In genomic region chr11:126359431-126360048, GRCh38 we compare ENCODE assay signal across 9 cellular contexts. TPM values are rescaled to one million over a fixed set of nuclear protein-coding genes. Genes with fewer than 3 reads are reported as not detected.
DNase-seq lines count a peak whose midpoint lies in the region; ATAC-seq and TF ChIP-seq lines count a peak whose summit lies in the region.
"Had no signal": no experiment of that assay in that cellular context is flagged by ENCODE, and none has a peak within 500 bp of the region (broad histone marks: within the 10 kb centered on the region; RNA-seq: fewer than 3 reads in every experiment).

No MANE protein-coding gene starts in this region.

- no peak for DNase-seq in immature natural killer cell
- peak; percentile 53 for DNase-seq in superior temporal gyrus (ENCODE audit: extremely low spot score)
- no peak for DNase-seq in NCI-H510A (lab: John Stamatoyannopoulos, UW)
- DNase-seq in islet precursor cell = no peak
- DNase-seq: activated T-cell treated with anti-CD3 and anti-CD28 coated beads, Interleukin-2, amount 50 U/mL, for 48 hours had no signal

- peaks cover 63% of the 10 kb centered on the region for H3K4me1 Mint-ChIP-seq in brain
- peaks cover 46 to 48% of the 10 kb centered on the region in 2 donors for H3K4me1 Mint-ChIP-seq in immature natural killer cell

- no peaks in the 10 kb centered on the region for H3K9me2 ChIP-seq in Loucy (replicated peaks; ENCODE audit: low read depth, low read length)

- H3F3A ChIP-seq in Loucy (ENCODE audit: low read depth) = no peaks in the 10 kb centered on the region

- H3K9me3 ChIP-seq in Loucy (ENCODE audit: insufficient read depth, low read depth, low read length) = no peaks in the 10 kb centered on the region

- peak overlapping the region; percentile 85 for H3K4me3 ChIP-seq in Loucy (ENCODE audit: low read length, poor library complexity, severe bottlenecking)

- H3K4me1 ChIP-seq in Loucy (ENCODE audit: insufficient read depth, low read length, poor library complexity, severe bottlenecking) = peaks cover 66% of the 10 kb centered on the region

- H3K36me3 ChIP-seq in Loucy (ENCODE audit: insufficient read depth, low read length) = no peaks in the 10 kb centered on the region

- H3K27ac Mint-ChIP-seq in brain (peak overlapping the region; percentile 65 to 91 (median 76)), immature natural killer cell (peak overlapping the region; percentile 51 to 78 (median 62))

- H3K36me3 Mint-ChIP-seq in brain (peaks cover 3% of the 10 kb centered on the region), immature natural killer cell (no peaks in the 10 kb centered on the region)

- ATAC-seq in GM18520 (IDR thresholded peaks at IDR 0.05; ENCODE audit: unreplicated experiment) = no peak
- ATAC-seq in GM18907 (IDR thresholded peaks at IDR 0.05; ENCODE audit: unreplicated experiment) = no peak

- peak overlapping the region; percentile 86 for H3K4me2 ChIP-seq in Loucy (ENCODE audit: low read depth, low read length, poor library complexity, severe bottlenecking)

- H3K27me3 Mint-ChIP-seq in brain (no peaks in the 10 kb centered on the region), immature natural killer cell (ENCODE audit: low read depth in 3 of 3) (peaks cover 9 to 13% (median 11%) of the 10 kb centered on the region in 3 donors)

- peak overlapping the region in 3 of 5 experiments; percentile 20 to 49 (median 32) for H3K4me3 Mint-ChIP-seq in brain
- H3K4me3 Mint-ChIP-seq in immature natural killer cell = peak overlapping the region in 1 of 5 donors; percentile 33

- peaks cover 26% of the 10 kb centered on the region for H4K20me1 ChIP-seq in Loucy (ENCODE audit: insufficient read depth, low read length, poor library complexity, severe bottlenecking)

- no peaks in the 10 kb centered on the region for H3K27me3 ChIP-seq in Loucy (ENCODE audit: insufficient read depth, low read length, poor library complexity, severe bottlenecking)

- H2AFZ ChIP-seq in Loucy (ENCODE audit: low read length) = no peak overlapping the region

- H3K9ac ChIP-seq in Loucy (ENCODE audit: low read depth, low read length, poor library complexity, severe bottlenecking) = peak overlapping the region; percentile 88

- TF ChIP-seq CTCF in Loucy (conservative IDR thresholded peaks at IDR 0.05; ENCODE audit: low read length) (no peak), brain (conservative IDR thresholded peaks at IDR 0.05) (no peak)

- peaks cover 0 to 6% (median 0%) of the 10 kb centered on the region in 5 experiments for H3K9me3 Mint-ChIP-seq in brain
- H3K9me3 Mint-ChIP-seq in immature natural killer cell = no peaks in the 10 kb centered on the region

- peaks cover 90% of the 10 kb centered on the region for H3K79me2 ChIP-seq in Loucy (ENCODE audit: insufficient read depth, low read length)

RNA-seq across cellular contexts. Expression of gene ST3GAL4, which starts 4.1 kb away (rescaled TPM):
- polyA plus RNA-seq in brain (ENCODE audit: insufficient read depth, low read depth, low replicate concordance) (43.9 TPM), immature natural killer cell (10 to 100 TPM; 25.0 to 31.7 (median 30.9) TPM)

RNA-seq across cellular contexts. Expression of gene DCPS, which starts 55.7 kb away (rescaled TPM):
- polyA plus RNA-seq in brain (ENCODE audit: insufficient read depth, low read depth, low replicate concordance) (30.1 TPM), immature natural killer cell (10 to 100 TPM; 33.1 to 65.7 (median 40.6) TPM)
